In the genomic region with DNA sequence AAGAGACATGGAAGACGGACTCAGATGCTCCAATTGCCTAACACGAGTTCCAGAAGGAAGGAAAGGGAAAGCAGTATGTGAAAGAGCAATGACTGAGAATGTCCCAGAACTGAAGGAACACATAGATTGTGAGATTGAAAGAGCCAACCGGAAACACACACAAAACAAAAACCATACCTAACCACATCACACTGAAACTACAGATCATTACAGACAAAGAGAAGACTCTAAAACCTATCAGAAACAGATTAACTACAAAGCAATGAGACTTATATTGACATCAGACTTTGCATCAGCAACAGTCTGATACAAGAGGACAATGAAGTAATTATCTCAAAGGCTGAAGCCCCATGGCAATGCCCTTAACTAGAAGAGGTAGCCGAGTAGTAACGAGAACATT, we compare ENCODE assay signal across 9 cellular contexts. TPM values are rescaled to one million over a fixed set of nuclear protein-coding genes. Genes with fewer than 3 reads are reported as not detected.
A peak's percentile ranks its signal among the peaks of the same experiment; 100 is the strongest.
DNase-seq lines count a peak whose midpoint lies in the region; ATAC-seq lines count a peak whose summit lies in the region.
"Had no signal": no experiment of that assay in that cellular context is flagged by ENCODE, and none has a peak within 500 bp of the region (broad histone marks: within the 10 kb centered on the region; RNA-seq: fewer than 3 reads in every experiment).

No MANE protein-coding gene starts in this region.

- H3K27ac Mint-ChIP-seq in central memory CD8-positive, alpha-beta T cell (ENCODE audit: low read depth): peak overlapping the region; percentile 71

- no peak overlapping the region for H3K4me3 Mint-ChIP-seq in central memory CD8-positive, alpha-beta T cell

- no peaks in the 10 kb centered on the region for H3K9me3 Mint-ChIP-seq in central memory CD8-positive, alpha-beta T cell

- DNase-seq in central memory CD8-positive, alpha-beta T cell (ENCODE audit: low spot score in 2 of 2): no peak
- DNase-seq in effector CD8-positive, alpha-beta T cell (lab: John Stamatoyannopoulos, UW): no peak
- no peak for DNase-seq in SIG-M5 treated with dmso at 0.1 percent for 504 hours (lab: John Stamatoyannopoulos, UW; ENCODE audit: unreplicated experiment)
- no peak for DNase-seq in mucosa of gallbladder (ENCODE audit: low spot score)
- DNase-seq: COR-L47, NCI-H2171 had no signal

- H3K27me3 Mint-ChIP-seq in central memory CD8-positive, alpha-beta T cell: no peaks in the 10 kb centered on the region

- H3K4me1 Mint-ChIP-seq in central memory CD8-positive, alpha-beta T cell: peaks cover 16% of the 10 kb centered on the region

- ATAC-seq in GM18498 (IDR thresholded peaks at IDR 0.05; ENCODE audit: unreplicated experiment) (peak; percentile 79), GM19455 (IDR thresholded peaks at IDR 0.05; ENCODE audit: unreplicated experiment) (peak; percentile 79), HG03280 (IDR thresholded peaks at IDR 0.05; ENCODE audit: unreplicated experiment) (peak; percentile 77)
- peak; percentile 56 for ATAC-seq in central memory CD8-positive, alpha-beta T cell (replicated peaks; ENCODE audit: extremely low read depth, poor library complexity, severe bottlenecking)

- H3K36me3 Mint-ChIP-seq in central memory CD8-positive, alpha-beta T cell (ENCODE audit: insufficient read depth): peaks cover 83% of the 10 kb centered on the region

RNA-seq across cellular contexts. Expression of gene CLEC18B, which starts 45.6 kb away (rescaled TPM):
- 6.0 TPM for total RNA-seq in mucosa of gallbladder
